In the genomic region with DNA sequence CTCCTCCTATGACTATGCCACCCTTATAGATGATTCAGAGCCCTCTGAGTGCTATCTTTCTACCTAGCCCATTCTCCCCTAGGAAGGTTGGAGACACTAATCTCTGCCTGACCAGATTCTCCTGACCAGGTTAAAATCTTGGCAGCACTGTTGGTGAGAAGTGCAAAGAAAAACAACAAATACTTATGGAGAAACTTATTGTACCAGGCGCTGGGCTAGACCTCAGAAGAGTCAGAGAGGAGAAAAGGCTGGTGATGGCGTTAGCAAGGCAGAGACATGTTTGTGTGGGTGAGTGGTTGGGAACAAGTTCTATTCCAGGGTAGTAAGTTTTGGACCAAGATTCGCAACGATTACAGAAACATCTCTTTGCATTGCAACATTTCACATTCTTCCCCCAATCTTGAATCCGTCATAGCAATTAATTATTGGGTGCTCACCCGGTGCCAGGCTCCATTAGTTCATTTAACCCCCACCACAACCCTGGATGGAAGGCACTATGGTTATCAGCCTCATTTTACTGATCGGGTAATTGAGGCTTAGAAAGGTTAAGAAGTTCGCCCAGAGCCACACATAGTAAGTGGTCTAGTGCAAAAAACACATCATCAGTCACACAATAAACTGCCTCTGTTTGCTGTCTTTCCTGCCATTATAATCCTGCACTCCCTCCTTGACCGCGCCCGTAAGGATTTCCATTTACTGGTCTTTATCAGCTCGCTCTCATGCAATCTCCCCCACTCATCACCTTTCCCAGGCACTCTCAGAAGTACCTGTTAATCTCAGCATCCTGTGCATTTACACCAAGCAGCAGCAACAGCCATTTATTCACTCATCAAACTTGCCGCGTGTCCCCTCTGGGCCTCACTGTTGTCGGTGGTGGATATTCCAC, we compare ENCODE assay signal across 9 cellular contexts. TPM values are rescaled to one million over a fixed set of nuclear protein-coding genes. Genes with fewer than 3 reads are reported as not detected.
DNase-seq lines count a peak whose midpoint lies in the region; TF ChIP-seq lines count a peak whose summit lies in the region.
"Had no signal": no experiment of that assay in that cellular context is flagged by ENCODE, and none has a peak within 500 bp of the region (broad histone marks: within the 10 kb centered on the region; RNA-seq: fewer than 3 reads in every experiment).

No MANE protein-coding gene starts in this region.

- peak overlapping the region; percentile 21 for H3K27ac Mint-ChIP-seq in neural crest cell (ENCODE audit: unreplicated experiment)

- peaks cover 44% of the 10 kb centered on the region for H3K4me1 Mint-ChIP-seq in neural crest cell

- H3K4me2 ChIP-seq in BLaER1: peak overlapping the region; percentile 96
- peak overlapping the region; percentile 51 for H3K4me2 ChIP-seq in Karpas-422 (ENCODE audit: low read depth, low read length, poor library complexity, severe bottlenecking)
- peak overlapping the region; percentile 49 for H3K4me2 ChIP-seq in mammary epithelial cell (ENCODE audit: insufficient read depth, low read depth, low read length)

- H3K9me3 ChIP-seq in BLaER1 (no peaks in the 10 kb centered on the region), Karpas-422 (ENCODE audit: low read length) (no peaks in the 10 kb centered on the region), mammary epithelial cell (replicated peaks; ENCODE audit: insufficient read depth, low read length) (no peaks in the 10 kb centered on the region)

- H3K27ac ChIP-seq in BLaER1 (0 out of 2 replicates have a peak overlapping the region, but pooled peaks have one; percentile 100), Karpas-422 (ENCODE audit: low read length) (no peak overlapping the region), mammary epithelial cell (ENCODE audit: insufficient read depth, low read depth, low read length) (peak overlapping the region; percentile 49)

- H3K36me3 ChIP-seq in BLaER1: peaks cover 12% of the 10 kb centered on the region; the same call in 1 of the 2 replicates
- 0 out of 2 replicates have a peak, but pooled peaks cover 8% of the 10 kb centered on the region for H3K36me3 ChIP-seq in Karpas-422 (ENCODE audit: insufficient read depth, low read length)
- no peaks in the 10 kb centered on the region for H3K36me3 ChIP-seq in mammary epithelial cell (ENCODE audit: insufficient read depth, low read length)
- H3K36me3 ChIP-seq: cardiac muscle cell had no signal

- peak overlapping the region; percentile 83 for H3K4me3 Mint-ChIP-seq in neural crest cell

- intact Hi-C loops in mammary epithelial cell (cut with micrococcal nuclease): no loop called here

- TF ChIP-seq CTCF in mammary epithelial cell (conservative IDR thresholded peaks at IDR 0.05 in 1 of 2, IDR thresholded peaks at IDR 0.05 in 1 of 2; ENCODE audit: extremely low read depth in 1 of 2, insufficient read depth in 1 of 2, low read depth in 1 of 2, low read length in 2 of 2): no peak
- TF ChIP-seq CTCF in neural crest cell (conservative IDR thresholded peaks at IDR 0.05): no peak

- H3K4me1 ChIP-seq in BLaER1 (peaks cover 36% of the 10 kb centered on the region), Karpas-422 (ENCODE audit: low read length) (peaks cover 41% of the 10 kb centered on the region), mammary epithelial cell (ENCODE audit: insufficient read depth, low read length) (peaks cover 17% of the 10 kb centered on the region)

- no peaks in the 10 kb centered on the region for H3K9me2 ChIP-seq in Karpas-422 (replicated peaks; ENCODE audit: insufficient read depth, low read length)

- DNase-seq in Karpas-422 (no peak), mammary epithelial cell (no peak), neural crest cell (ENCODE audit: low read depth, low spot score) (no peak), T-helper 9 cell (no peak), SW480 (ENCODE audit: low spot score) (no peak), GF-D8 (lab: John Stamatoyannopoulos, UW) (no peak)
- DNase-seq in NK-92 treated with Interleukin-12 subunit alpha and Interleukin-12 subunit beta, amount 100 ng/mL, for 24 hours (lab: John Stamatoyannopoulos, UW): no peak

- H4K20me1 ChIP-seq in BLaER1 (peaks cover 40% of the 10 kb centered on the region), Karpas-422 (ENCODE audit: insufficient read depth, low read depth, low read length) (peaks cover 7% of the 10 kb centered on the region; the same call in 1 of the 2 replicates), mammary epithelial cell (ENCODE audit: insufficient read depth, low read length) (no peaks in the 10 kb centered on the region)

- CTCF ChIA-PET in mammary epithelial cell (lab: Charles Lee; ENCODE audit: low non-redundant PET): no interaction called here

- no peaks in the 10 kb centered on the region for H3K27me3 Mint-ChIP-seq in neural crest cell (ENCODE audit: low read depth)

- 70% methylated on average over 15 of the region's 15 CpGs for WGBS in mammary epithelial cell (ENCODE audit: low coverage, missing lambda C conversion rate)

- H3K79me2 ChIP-seq in Karpas-422 (ENCODE audit: low read length): peaks cover 40% of the 10 kb centered on the region
- H3K79me2 ChIP-seq in mammary epithelial cell (ENCODE audit: insufficient read depth, low read length): peaks cover 41% of the 10 kb centered on the region

- H3K9ac ChIP-seq in BLaER1 (peak overlapping the region; percentile 100; the same call in 1 of the 2 replicates), Karpas-422 (ENCODE audit: low read length) (peak overlapping the region; percentile 78), mammary epithelial cell (ENCODE audit: insufficient read depth, low read length) (no peak overlapping the region)

- H3K36me3 Mint-ChIP-seq in neural crest cell (ENCODE audit: low read depth): peaks cover 2% of the 10 kb centered on the region

- H2AFZ ChIP-seq in Karpas-422 (ENCODE audit: low read length) (peak overlapping the region; percentile 66; the same call in 1 of the 2 replicates), mammary epithelial cell (ENCODE audit: low read depth, low read length) (peak overlapping the region; percentile 74)

- BruUV-seq in mammary epithelial cell (replicated peaks; lab: Mats Ljungman, UMichigan): no TSS peak

- H3K9me3 Mint-ChIP-seq in neural crest cell: no peaks in the 10 kb centered on the region

- no peak overlapping the region for H3K4me3 ChIP-seq in BLaER1
- no peak overlapping the region; the same call in 1 of the 2 replicates for H3K4me3 ChIP-seq in Karpas-422 (ENCODE audit: low read length)
- peak overlapping the region in 1 of 3 experiments; percentile 90 for H3K4me3 ChIP-seq in mammary epithelial cell (replicated peaks in 1 of 3; ENCODE audit: insufficient read depth in 1 of 3, low read depth in 2 of 3, low read length in 3 of 3)

- H3K27me3 ChIP-seq in BLaER1: no peaks in the 10 kb centered on the region
- no peaks in the 10 kb centered on the region for H3K27me3 ChIP-seq in Karpas-422 (ENCODE audit: low read length)
- H3K27me3 ChIP-seq in mammary epithelial cell (ENCODE audit: insufficient read depth, low read length): peaks cover 6% of the 10 kb centered on the region
- H3K27me3 ChIP-seq: cardiac muscle cell had no signal

- dilution Hi-C loops in mammary epithelial cell (cut with HindIII; ENCODE audit: low sequenced_read_pairs): no loop called here

- in situ Hi-C loops in mammary epithelial cell (cut with MboI; ENCODE audit: low sequenced_read_pairs in 2 of 2): no loop called here

RNA-seq across cellular contexts. Expression of a gene that starts 0.7 kb away (rescaled TPM):
- total RNA-seq in Karpas-422 (2014; rRNA removed; shearing (Covaris generic); ENCODE audit: low replicate concordance): 163 and 205 TPM in 2 replicates
- total RNA-seq in mammary epithelial cell (100 to 1,000 TPM in 1 of 2 donors, 10 to 100 TPM in 1; 80.0 to 100 TPM), neural crest cell (258 and 259 TPM in 2 replicates)
- polyA plus RNA-seq in mammary epithelial cell: 148 TPM
- 227 TPM for polyA minus RNA-seq in mammary epithelial cell
